Comparison of ENCODE assay signal across 23 cellular contexts in the genomic region with DNA sequence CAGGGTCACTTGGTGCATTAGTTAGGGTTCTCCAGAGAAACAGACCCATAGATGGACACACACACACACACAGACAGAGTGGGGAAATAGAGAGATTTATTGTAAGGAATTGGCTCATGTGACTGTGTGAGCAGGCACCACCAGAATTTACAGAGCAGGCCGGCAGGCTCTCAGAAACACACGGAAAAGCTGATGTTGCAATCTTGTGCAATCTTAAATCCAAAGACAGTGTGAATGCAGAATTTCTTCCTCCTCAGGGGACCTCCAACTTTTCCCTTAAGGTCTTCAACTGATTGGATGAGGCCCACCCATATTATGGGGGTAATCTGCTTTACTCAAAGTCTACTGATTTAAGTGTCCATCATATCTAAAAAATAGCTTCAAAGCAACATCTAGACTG. TPM values are rescaled to one million over a fixed set of nuclear protein-coding genes. Genes with fewer than 3 reads are reported as not detected.
DNase-seq lines count a peak whose midpoint lies in the region; ATAC-seq and TF ChIP-seq lines count a peak whose summit lies in the region.
"Had no signal": no experiment of that assay in that cellular context is flagged by ENCODE, and none has a peak within 500 bp of the region (broad histone marks: within the 10 kb centered on the region; RNA-seq: fewer than 3 reads in every experiment).

No MANE protein-coding gene starts in this region.

- TF ChIP-seq CTCF in omental fat pad (IDR thresholded peaks at IDR 0.05), result no peak
- TF ChIP-seq CTCF in GM10248 (IDR thresholded peaks at IDR 0.05; ENCODE audit: control extremely low read depth, extremely low read depth, low read depth, missing control alignments), result no peak

- CTCF ChIA-PET in CD4-positive, alpha-beta memory T cell (lab: Charles Lee; ENCODE audit: partially characterized antibody), result no interaction called here
- CTCF ChIA-PET in GM10248 (lab: Yijun Ruan, JAX), result interaction anchor here (2.5 kb wide), 1 partner anchor 26 kb away, joined by 9 read pairs; no protein-coding TSS in a partner anchor

- H3K9me3 ChIP-seq in CD4-positive, alpha-beta memory T cell (ENCODE audit: control insufficient read depth in 1 of 2, low read length in 2 of 2), result no peaks in the 10 kb centered on the region
- H3K9me3 ChIP-seq: esophagus squamous epithelium, thoracic aorta had no signal

- POLR2A ChIA-PET in CD4-positive, alpha-beta memory T cell (lab: Charles Lee; ENCODE audit: partially characterized antibody), result no interaction called here
- POLR2A ChIA-PET in GM10248 (lab: Yijun Ruan, JAX), result no interaction called here

- no peak overlapping the region for H3K27ac ChIP-seq in CD4-positive, alpha-beta memory T cell (ENCODE audit: low read depth, low read length)
- H3K27ac ChIP-seq: esophagus squamous epithelium, PC-9, thoracic aorta had no signal

- H3K36me3 ChIP-seq in CD4-positive, alpha-beta memory T cell (ENCODE audit: insufficient read depth, low read length), result no peaks in the 10 kb centered on the region
- H3K36me3 ChIP-seq: esophagus squamous epithelium, thoracic aorta had no signal

- peak; percentile 60 for DNase-seq in AG20443 (ENCODE audit: low spot score)
- peak; percentile 41 to 51 for DNase-seq in NOMO-1 (lab: John Stamatoyannopoulos, UW; ENCODE audit: unreplicated experiment in 2 of 2)
- DNase-seq in omental fat pad (ENCODE audit: low spot score), result no peak
- no peak for DNase-seq in NCI-H1417 (lab: John Stamatoyannopoulos, UW)
- DNase-seq in CD4-positive, alpha-beta memory T cell, result no peak
- DNase-seq in GM10248 (ENCODE audit: extremely low spot score), result no peak
- DNase-seq: activated CD4-positive, alpha-beta memory T cell treated with anti-CD3 and anti-CD28 coated beads, Interleukin-2, amount 10 ng/mL, durations not matched to agents 7 days and 5 days; activated CD4-positive, CD25-positive, alpha-beta regulatory T cell; activated naive CD4-positive, alpha-beta T cell treated with anti-CD3 and anti-CD28 coated beads, Interleukin-2, amount 10 ng/mL, durations not matched to agents 7 days and 5 days; activated T-cell treated with anti-CD3 and anti-CD28 coated beads, Interleukin-2, amount 50 U/mL, for 1 hour; CD8-positive, alpha-beta memory T cell; effector memory CD4-positive, alpha-beta T cell; esophagus squamous epithelium; GDM1; immature natural killer cell; NCI-H1436 treated with DMSO at 0.1 percent for 48 hours; nephron progenitor cell; PC-9; posterior cingulate gyrus had no signal

- H3K4me3 Mint-ChIP-seq in CD4-positive, alpha-beta memory T cell, result no peak overlapping the region
- H3K4me3 Mint-ChIP-seq: activated CD4-positive, alpha-beta memory T cell treated with anti-CD3 and anti-CD28 coated beads, Interleukin-2, amount 10 ng/mL, durations not matched to agents 7 days and 5 days; activated naive CD4-positive, alpha-beta T cell treated with anti-CD3 and anti-CD28 coated beads, Interleukin-2, amount 10 ng/mL, durations not matched to agents 7 days and 5 days; CD8-positive, alpha-beta memory T cell; immature natural killer cell; nephron progenitor cell; stimulated activated memory B cell treated with anti-CD40 and anti-IgM and Interleukin-4, amounts not matched to agents 10 μg/mL and 1 μg/mL and 100 μg/mL, for 72 hours had no signal

- H3K4me3 ChIP-seq in CD4-positive, alpha-beta memory T cell (ENCODE audit: low read length in 2 of 2), result no peak overlapping the region
- H3K4me3 ChIP-seq: esophagus squamous epithelium, PC-9, thoracic aorta had no signal

- H3K27me3 ChIP-seq in CD4-positive, alpha-beta memory T cell (ENCODE audit: insufficient read depth, low read length), result no peaks in the 10 kb centered on the region
- H3K27me3 ChIP-seq: esophagus squamous epithelium had no signal

- intact Hi-C loops in CD4-positive, alpha-beta memory T cell (cut with micrococcal nuclease), result no loop called here

- no peaks in the 10 kb centered on the region for H3K4me1 ChIP-seq in CD4-positive, alpha-beta memory T cell (ENCODE audit: insufficient read depth, low read length)

- H3K9me3 Mint-ChIP-seq in CD4-positive, alpha-beta memory T cell, result no peaks in the 10 kb centered on the region
- H3K9me3 Mint-ChIP-seq: activated CD4-positive, alpha-beta memory T cell treated with anti-CD3 and anti-CD28 coated beads, Interleukin-2, amount 10 ng/mL, durations not matched to agents 7 days and 5 days; activated naive CD4-positive, alpha-beta T cell treated with anti-CD3 and anti-CD28 coated beads, Interleukin-2, amount 10 ng/mL, durations not matched to agents 7 days and 5 days; CD8-positive, alpha-beta memory T cell; nephron progenitor cell; stimulated activated memory B cell treated with anti-CD40 and anti-IgM and Interleukin-4, amounts not matched to agents 10 μg/mL and 1 μg/mL and 100 μg/mL, for 72 hours had no signal

- no peaks in the 10 kb centered on the region for H3K4me1 Mint-ChIP-seq in CD4-positive, alpha-beta memory T cell
- H3K4me1 Mint-ChIP-seq: activated CD4-positive, alpha-beta memory T cell treated with anti-CD3 and anti-CD28 coated beads, Interleukin-2, amount 10 ng/mL, durations not matched to agents 7 days and 5 days; activated naive CD4-positive, alpha-beta T cell treated with anti-CD3 and anti-CD28 coated beads, Interleukin-2, amount 10 ng/mL, durations not matched to agents 7 days and 5 days; CD8-positive, alpha-beta memory T cell; immature natural killer cell; nephron progenitor cell had no signal

- no peaks in the 10 kb centered on the region for H3K36me3 Mint-ChIP-seq in CD4-positive, alpha-beta memory T cell
- H3K36me3 Mint-ChIP-seq: activated naive CD4-positive, alpha-beta T cell treated with anti-CD3 and anti-CD28 coated beads, Interleukin-2, amount 10 ng/mL, durations not matched to agents 7 days and 5 days; immature natural killer cell; stimulated activated memory B cell treated with anti-CD40 and anti-IgM and Interleukin-4, amounts not matched to agents 10 μg/mL and 1 μg/mL and 100 μg/mL, for 72 hours had no signal

- peak; percentile 63 for ATAC-seq in esophagus mucosa
- peak; percentile 41 for ATAC-seq in omental fat pad (ENCODE audit: low FRiP score)
- no peak for ATAC-seq in GM18498 (IDR thresholded peaks at IDR 0.05; ENCODE audit: unreplicated experiment)
- ATAC-seq: stimulated activated memory B cell treated with anti-CD40 and anti-IgM and Interleukin-4, amounts not matched to agents 10 μg/mL and 1 μg/mL and 100 μg/mL, for 72 hours had no signal

- H3K27me3 Mint-ChIP-seq in CD4-positive, alpha-beta memory T cell, result no peaks in the 10 kb centered on the region
- H3K27me3 Mint-ChIP-seq: stimulated activated memory B cell treated with anti-CD40 and anti-IgM and Interleukin-4, amounts not matched to agents 10 μg/mL and 1 μg/mL and 100 μg/mL, for 72 hours had no signal

- no peak overlapping the region for H3K27ac Mint-ChIP-seq in CD4-positive, alpha-beta memory T cell
- H3K27ac Mint-ChIP-seq: activated CD4-positive, alpha-beta memory T cell treated with anti-CD3 and anti-CD28 coated beads, Interleukin-2, amount 10 ng/mL, durations not matched to agents 7 days and 5 days; activated naive CD4-positive, alpha-beta T cell treated with anti-CD3 and anti-CD28 coated beads, Interleukin-2, amount 10 ng/mL, durations not matched to agents 7 days and 5 days; CD8-positive, alpha-beta memory T cell; immature natural killer cell; nephron progenitor cell; stimulated activated memory B cell treated with anti-CD40 and anti-IgM and Interleukin-4, amounts not matched to agents 10 μg/mL and 1 μg/mL and 100 μg/mL, for 72 hours had no signal

RNA-seq across cellular contexts. Expression of gene APIP, which starts 49.8 kb away (rescaled TPM):
- 13.2 TPM for total RNA-seq in esophagus mucosa
- total RNA-seq in omental fat pad, result 10 to 100 TPM; 23.0 to 56.2 (median 28.3) TPM
- 10 to 100 TPM; 17.7 to 18.4 TPM for total RNA-seq in CD4-positive, alpha-beta memory T cell
- polyA plus RNA-seq in CD4-positive, alpha-beta memory T cell, result 10 to 100 TPM; 17.2 to 27.6 TPM

RNA-seq across cellular contexts. Expression of gene PDHX, which starts 50.0 kb away (rescaled TPM):
- total RNA-seq in esophagus mucosa (19.1 TPM), omental fat pad (10 to 100 TPM; 20.0 to 56.0 (median 45.3) TPM)
- total RNA-seq in CD4-positive, alpha-beta memory T cell, result 10 to 100 TPM; 39.1 to 43.5 TPM
- 10 to 100 TPM; 17.6 to 20.4 TPM for polyA plus RNA-seq in CD4-positive, alpha-beta memory T cell

Comparison
In these comparisons a context has a peak if more than half of its experiments do, and no peak if none do; other contexts are left out.
1. DNase-seq: peak in AG20443 (single experiment) and NOMO-1 (2 of 2); none in omental fat pad (single experiment), NCI-H1417 (0 of 3), CD4-positive, alpha-beta memory T cell (0 of 5) and GM10248 (single experiment).